Comparison of ENCODE assay signal across 21 cellular contexts in genomic region chr11:44831605-44832394, GRCh38.
DNase-seq lines count a peak whose midpoint lies in the region; ATAC-seq, FAIRE-seq and TF ChIP-seq lines count a peak whose summit lies in the region.
"Had no signal": no experiment of that assay in that cellular context is flagged by ENCODE, and none has a peak within 500 bp of the region (broad histone marks: within the 10 kb centered on the region; RNA-seq: fewer than 3 reads in every experiment).

No MANE protein-coding gene starts in this region.

- H3K4me3 ChIP-seq in HepG2 (replicated peaks in 1 of 3; ENCODE audit: insufficient read depth in 1 of 3, low read depth in 2 of 3, low read length in 3 of 3) = no peak overlapping the region
- H3K4me3 ChIP-seq in right lobe of liver = no peak overlapping the region
- H3K4me3 ChIP-seq in H1 (ENCODE audit: extremely low read depth in 1 of 4, insufficient read depth in 2 of 4, low read depth in 3 of 4, low read length in 4 of 4) = no peak overlapping the region
- no peak overlapping the region for H3K4me3 ChIP-seq in osteoblast (ENCODE audit: insufficient read depth, low read length)
- H3K4me3 ChIP-seq: SK-N-MC had no signal

- H3K36me3 ChIP-seq in HepG2 (replicated peaks in 1 of 2; ENCODE audit: control insufficient read depth in 1 of 2, insufficient read depth in 2 of 2, low read length in 2 of 2) = no peaks in the 10 kb centered on the region
- H3K36me3 ChIP-seq in right lobe of liver = no peaks in the 10 kb centered on the region
- H3K36me3 ChIP-seq in H1 (ENCODE audit: control insufficient read depth in 2 of 4, insufficient read depth in 4 of 4, low read length in 3 of 4) = no peaks in the 10 kb centered on the region
- H3K36me3 ChIP-seq in osteoblast (ENCODE audit: insufficient read depth, low read length) = no peaks in the 10 kb centered on the region
- H3K36me3 ChIP-seq: BE2C had no signal

- peak overlapping the region; percentile 55; the same call in 1 of the 2 replicates for H2BK12ac ChIP-seq in H1 (ENCODE audit: low read depth, low read length)

- H3K27ac ChIP-seq in HepG2 (ENCODE audit: extremely low read length, insufficient read depth, low read length) (no peak overlapping the region), right lobe of liver (no peak overlapping the region), H1 (ENCODE audit: low read depth, low read length) (no peak overlapping the region), osteoblast (ENCODE audit: low read depth, low read length) (no peak overlapping the region)
- H3K27ac ChIP-seq: SK-N-MC had no signal

- intact Hi-C loops in HepG2 (cut with micrococcal nuclease; ENCODE audit: unreplicated experiment) (no loop called here), right lobe of liver (cut with DNase I) (no loop called here)

- H3K9ac ChIP-seq in HepG2 (ENCODE audit: insufficient read depth, low read depth, low read length) (no peak overlapping the region), H1 (replicated peaks in 1 of 4; ENCODE audit: extremely low read depth in 1 of 4, low read depth in 3 of 4, low read length in 3 of 4) (no peak overlapping the region; a peak in 1 of 7 replicates)

- H3K18ac ChIP-seq in H1 (ENCODE audit: extremely low read depth, low read length) = no peak overlapping the region

- no TSS peak for BruUV-seq in HepG2 (replicated peaks; lab: Mats Ljungman, UMichigan)

- H3K14ac ChIP-seq in H1 (ENCODE audit: insufficient read length) = no peak overlapping the region

- H4K91ac ChIP-seq in H1 (replicated peaks; ENCODE audit: insufficient read length, low read length) = no peak overlapping the region

- no peak overlapping the region for H2AFZ ChIP-seq in HepG2 (ENCODE audit: low read length)
- no peak overlapping the region for H2AFZ ChIP-seq in H1 (ENCODE audit: low read length)
- H2AFZ ChIP-seq in osteoblast (ENCODE audit: low read length) = no peak overlapping the region

- H3K79me2 ChIP-seq in HepG2 (ENCODE audit: insufficient read depth, low read length) (no peaks in the 10 kb centered on the region), H1 (ENCODE audit: control insufficient read depth in 1 of 2, insufficient read depth in 2 of 2, low read length in 2 of 2) (no peaks in the 10 kb centered on the region), osteoblast (ENCODE audit: insufficient read depth, low read length) (no peaks in the 10 kb centered on the region)

- H2BK5ac ChIP-seq in H1 (ENCODE audit: low read depth, low read length) = no peak overlapping the region

- no peak overlapping the region for H2BK20ac ChIP-seq in H1 (ENCODE audit: low read length)

- ATAC-seq in HepG2 (no peak), right lobe of liver (no peak), SK-N-SH treated with all-trans-retinoic acid at 6 μM for 48 hours (no peak), GM18868 (IDR thresholded peaks at IDR 0.05; ENCODE audit: unreplicated experiment) (no peak)
- ATAC-seq: Panc1 had no signal

- H4K8ac ChIP-seq in H1 (ENCODE audit: extremely low read depth, insufficient read depth, low read length) = no peak overlapping the region

- H3K27me3 Mint-ChIP-seq in type B pancreatic cell = no peaks in the 10 kb centered on the region
- H3K27me3 Mint-ChIP-seq: CD4-positive, alpha-beta T cell had no signal

- no peak for TF ChIP-seq EP300 in HepG2 (IDR thresholded peaks at IDR 0.05; ENCODE audit: low read depth in 2 of 2, low read length in 2 of 2)
- TF ChIP-seq EP300 in HepG2 (CRISPR knock-in tag; IDR thresholded peaks at IDR 0.05; ENCODE audit: borderline replicate concordance) = no peak
- TF ChIP-seq EP300 in H1 (IDR thresholded peaks at IDR 0.05; ENCODE audit: borderline replicate concordance in 1 of 2, low read depth in 2 of 2, low read length in 2 of 2) = no peak

- no peak overlapping the region for H3K23ac ChIP-seq in H1 (ENCODE audit: insufficient read length)

- no peak overlapping the region for H3K4me3 Mint-ChIP-seq in type B pancreatic cell
- H3K4me3 Mint-ChIP-seq: CD4-positive, alpha-beta T cell had no signal

- no peak overlapping the region for H2BK120ac ChIP-seq in H1 (replicated peaks; ENCODE audit: low read depth, low read length)

- H3K27ac Mint-ChIP-seq in type B pancreatic cell = peak overlapping the region; percentile 84
- H3K27ac Mint-ChIP-seq: CD4-positive, alpha-beta T cell had no signal

- H3K4me2 ChIP-seq in HepG2 (ENCODE audit: low read depth, low read length) (no peak overlapping the region), H1 (ENCODE audit: insufficient read depth in 1 of 2, low read depth in 2 of 2, low read length in 2 of 2) (no peak overlapping the region), osteoblast (ENCODE audit: insufficient read depth, low read length) (no peak overlapping the region)

- no peaks in the 10 kb centered on the region for H3K9me3 Mint-ChIP-seq in type B pancreatic cell
- H3K9me3 Mint-ChIP-seq: CD4-positive, alpha-beta T cell had no signal

- H3K27me3 ChIP-seq in HepG2 (ENCODE audit: control insufficient read depth in 1 of 2, insufficient read depth in 2 of 2, low read length in 2 of 2) (peaks cover 0 to 12% of the 10 kb centered on the region in 2 experiments; a peak in 1 of 5 replicates), right lobe of liver (no peaks in the 10 kb centered on the region), H1 (replicated peaks in 1 of 4; ENCODE audit: control insufficient read depth in 3 of 4, extremely low read depth in 1 of 4, insufficient read depth in 3 of 4, low read length in 3 of 4) (peaks cover 0 to 28% (median 14%) of the 10 kb centered on the region in 4 experiments; a peak in 5 of 7 replicates), osteoblast (ENCODE audit: insufficient read depth, low read length) (peaks cover 16% of the 10 kb centered on the region)
- H3K27me3 ChIP-seq: BE2C had no signal

- H4K20me1 ChIP-seq in HepG2 (ENCODE audit: insufficient read depth, low read length) = no peaks in the 10 kb centered on the region
- H4K20me1 ChIP-seq in H1 (replicated peaks in 1 of 2; ENCODE audit: control insufficient read depth in 1 of 2, insufficient read depth in 2 of 2, low read length in 2 of 2) = no peaks in the 10 kb centered on the region
- H4K20me1 ChIP-seq in osteoblast (ENCODE audit: insufficient read depth, low read length) = no peaks in the 10 kb centered on the region

- 0 out of 2 replicates have a peak overlapping the region, but pooled peaks have one; percentile 73 for H2BK15ac ChIP-seq in H1 (ENCODE audit: low read length)

- POLR2A ChIA-PET in HepG2 (lab: Yijun Ruan, JAX) (no interaction called here), H1 (lab: Charles Lee; ENCODE audit: partially characterized antibody) (interaction anchor here (0.9 to 1.5 kb wide), 2 partner anchors 9 to 14 kb away, joined by 3 to 4 read pairs; no protein-coding TSS in a partner anchor)

- no peak overlapping the region for H3K56ac ChIP-seq in H1 (replicated peaks; ENCODE audit: insufficient read length, low read depth, low read length)

- in situ Hi-C loops in HepG2 (cut with HindIII; ENCODE audit: extremely low pct_ligation_motif_present, low pct_unique_long_range_greater_than_20kb) = no loop called here

- no peak overlapping the region for H4K5ac ChIP-seq in H1 (ENCODE audit: insufficient read length, low read depth, low read length)

- TF ChIP-seq POLR2A in HepG2 (IDR thresholded peaks at IDR 0.05; ENCODE audit: insufficient read depth in 1 of 2, low read depth in 2 of 2, low read length in 2 of 2) (no peak), right lobe of liver (IDR thresholded peaks at IDR 0.05) (no peak), H1 (IDR thresholded peaks at IDR 0.05; ENCODE audit: control extremely low read depth in 1 of 2, low read depth in 2 of 2, low read length in 2 of 2) (no peak)

- CTCF ChIA-PET in HepG2 (lab: Yijun Ruan, JAX; ENCODE audit: low intra/inter-chr PET ratio, low total read pairs) = no interaction called here
- CTCF ChIA-PET in H1 (lab: Charles Lee; ENCODE audit: partially characterized antibody) = interaction anchor here (0.8 to 3.9 kb wide), 11 partner anchors 8 to 111 kb away, joined by 3 to 19 read pairs (median 3); no protein-coding TSS in a partner anchor

- H3K23me2 ChIP-seq in H1 (ENCODE audit: low read depth, low read length) = no peaks in the 10 kb centered on the region

- TF ChIP-seq CTCF in HepG2 (CRISPR knock-in tag; IDR thresholded peaks at IDR 0.05) (no peak), right lobe of liver (IDR thresholded peaks at IDR 0.05) (no peak), H1 (IDR thresholded peaks at IDR 0.05; ENCODE audit: control extremely low read depth in 1 of 3, insufficient read depth in 1 of 3, low read depth in 1 of 3, low read length in 3 of 3) (no peak), type B pancreatic cell (conservative IDR thresholded peaks at IDR 0.05) (no peak), osteoblast (IDR thresholded peaks at IDR 0.05; ENCODE audit: extremely low read depth, low read depth, low read length) (no peak)

- H2AK5ac ChIP-seq in H1 (ENCODE audit: low read depth, low read length) = no peak overlapping the region

- H3K4me1 Mint-ChIP-seq in type B pancreatic cell (ENCODE audit: unreplicated experiment) = peaks cover 35% of the 10 kb centered on the region

- H3K4me1 ChIP-seq in HepG2 (ENCODE audit: insufficient read depth, low read length) (no peaks in the 10 kb centered on the region), right lobe of liver (no peaks in the 10 kb centered on the region), H1 (replicated peaks in 1 of 4; ENCODE audit: control insufficient read depth in 3 of 4, insufficient read depth in 4 of 4, low read length in 3 of 4) (peaks cover 10 to 19% (median 15%) of the 10 kb centered on the region in 4 experiments; a peak in 6 of 7 replicates), osteoblast (ENCODE audit: insufficient read depth, low read length) (no peaks in the 10 kb centered on the region)

- WGBS in HepG2 (ENCODE audit: low lambda C conversion rate) = 40% methylated on average over 7 of the region's 10 CpGs
- 74% methylated on average over 3 of the region's 10 CpGs for WGBS in right lobe of liver (ENCODE audit: insufficient coverage, low coverage, low lambda C conversion rate, missing lambda C conversion rate)
- WGBS in H1 (ENCODE audit: extremely low coverage in 1 of 2, insufficient coverage in 1 of 2, insufficient read length in 1 of 2, insufficient replicate concordance in 2 of 2, low coverage in 1 of 2, low lambda C conversion rate in 2 of 2, missing lambda C conversion rate in 1 of 2), 2 experiments = 90% methylated on average over 10 of the region's 10 CpGs; no CpG with 5 or more reads in 1 of the 2 experiments

- FAIRE-seq in HepG2 (lab: Jason Lieb, UNC) = no peak
- no peak for FAIRE-seq in H1 (lab: Jason Lieb, UNC)
- FAIRE-seq: GM12891, GM18507, H54, HTR-8/SVneo had no signal

- TF ChIP-seq RAD21 in HepG2 (CRISPR knock-in tag; IDR thresholded peaks at IDR 0.05) = no peak
- TF ChIP-seq RAD21 in H1 (IDR thresholded peaks at IDR 0.05 in 1 of 2, conservative IDR thresholded peaks at IDR 0.05 in 1 of 2; ENCODE audit: low read depth in 2 of 2, low read length in 2 of 2) = no peak

- H3K79me1 ChIP-seq in H1 (ENCODE audit: low read depth, low read length) = no peaks in the 10 kb centered on the region

- H3K4ac ChIP-seq in H1 (replicated peaks; ENCODE audit: insufficient read length, low read depth, low read length) = no peak overlapping the region

- no peak for DNase-seq in HepG2 (ENCODE audit: low spot score)
- no peak for DNase-seq in right lobe of liver
- DNase-seq in H1 (ENCODE audit: low read depth in 1 of 2, low spot score in 2 of 2) = no peak
- peak; percentile 75 for DNase-seq in myocyte (ENCODE audit: low read depth)
- DNase-seq in type B pancreatic cell (ENCODE audit: extremely low spot score, unreplicated experiment) = no peak
- no peak for DNase-seq in osteoblast (ENCODE audit: insufficient read length, low spot score, missing footprints)
- DNase-seq: 8988T; BE2C; Calu3; CD4-positive, alpha-beta T cell; NCI-H1092; NCI-H2081 treated with DMSO at 0.1 percent for 48 hours; NCI-H510A treated with DMSO at 0.1 percent for 48 hours had no signal

- H3K36me3 Mint-ChIP-seq in type B pancreatic cell = no peaks in the 10 kb centered on the region

- H3K9me3 ChIP-seq in HepG2 (ENCODE audit: low read length) (no peaks in the 10 kb centered on the region), right lobe of liver (no peaks in the 10 kb centered on the region), H1 (ENCODE audit: insufficient read depth in 2 of 2, low read depth in 1 of 2, low read length in 1 of 2) (peaks cover 0 to 5% of the 10 kb centered on the region in 2 experiments; a peak in 1 of 4 replicates), osteoblast (ENCODE audit: low read depth, low read length) (peaks cover 2% of the 10 kb centered on the region)
- H3K9me3 ChIP-seq: BE2C had no signal
